13 cellular contexts compared by ENCODE assay signal in genomic region chr20:3813758-3814581, GRCh38. TPM values are rescaled to one million over a fixed set of nuclear protein-coding genes. Genes with fewer than 3 reads are reported as not detected.
DNase-seq lines count a peak whose midpoint lies in the region; ATAC-seq and TF ChIP-seq lines count a peak whose summit lies in the region.
"Had no signal": no experiment of that assay in that cellular context is flagged by ENCODE, and none has a peak within 500 bp of the region (broad histone marks: within the 10 kb centered on the region; RNA-seq: fewer than 3 reads in every experiment).

No MANE protein-coding gene starts in this region.

- POLR2A ChIA-PET in IMR-90 (lab: Charles Lee; ENCODE audit: unreplicated experiment), result no interaction called here

- no peaks in the 10 kb centered on the region for H4K20me1 ChIP-seq in IMR-90 (ENCODE audit: insufficient read depth, low read length)

- whole genome bisulfite sequencing in IMR-90 (ENCODE audit: extremely low coverage in 2 of 2, insufficient read length in 1 of 2), 2 experiments, result 88% methylated on average over 2 of the region's 14 CpGs; no CpG with 5 or more reads in 1 of the 2 experiments
- 82% methylated on average over 14 of the region's 14 CpGs for WGBS in suprapubic skin

- no peak overlapping the region for H2AK9ac ChIP-seq in IMR-90 (replicated peaks; ENCODE audit: low read depth, low read length, poor library complexity)

- no peak overlapping the region for H3K23ac ChIP-seq in IMR-90 (ENCODE audit: low read depth, low read length)

- TF ChIP-seq CTCF in IMR-90 (conservative IDR thresholded peaks at IDR 0.05; ENCODE audit: low read depth, low read length) (no peak), brain (conservative IDR thresholded peaks at IDR 0.05) (no peak), suprapubic skin (IDR thresholded peaks at IDR 0.05) (no peak)

- no peak overlapping the region for H3K56ac ChIP-seq in IMR-90 (ENCODE audit: extremely low read depth, insufficient read depth, low read length)

- H3K27ac Mint-ChIP-seq in CD4-positive, CD25-positive, alpha-beta regulatory T cell, result peak overlapping the region; percentile 92 to 99 (median 94)
- peak overlapping the region; percentile 76 to 99 (median 98) for H3K27ac Mint-ChIP-seq in brain

- peak overlapping the region; percentile 62 for H2BK120ac ChIP-seq in IMR-90 (ENCODE audit: low read depth, low read length)

- H3K18ac ChIP-seq in IMR-90 (ENCODE audit: low read depth, low read length), result no peak overlapping the region

- H4K8ac ChIP-seq in IMR-90 (ENCODE audit: low read depth in 2 of 2, low read length in 2 of 2), result peak overlapping the region in 1 of 2 experiments; percentile 81; a peak in 2 of 4 replicates

- no peaks in the 10 kb centered on the region for H3K27me3 ChIP-seq in CD4-positive, CD25-positive, alpha-beta regulatory T cell (ENCODE audit: control insufficient read depth, insufficient read depth, low read length)
- no peaks in the 10 kb centered on the region for H3K27me3 ChIP-seq in IMR-90 (ENCODE audit: control insufficient read depth, insufficient read depth, low read length)
- H3K27me3 ChIP-seq in suprapubic skin, result no peaks in the 10 kb centered on the region
- H3K27me3 ChIP-seq: cardiac muscle cell had no signal

- no peak for ATAC-seq in CD4-positive, CD25-positive, alpha-beta regulatory T cell (ENCODE audit: low read depth in 2 of 2)
- no peak for ATAC-seq in IMR-90 (ENCODE audit: low read depth)
- ATAC-seq in HG03280 (IDR thresholded peaks at IDR 0.05; ENCODE audit: unreplicated experiment), result no peak
- ATAC-seq: psoas muscle had no signal

- H3K4me2 ChIP-seq in IMR-90 (ENCODE audit: low read depth, low read length), result no peak overlapping the region

- no peak for DNase-seq in CD4-positive, CD25-positive, alpha-beta regulatory T cell
- DNase-seq in IMR-90 (no peak), HUDEP-2 (lab: John Stamatoyannopoulos, UW; ENCODE audit: unreplicated experiment in 76 of 76) (no peak), DMS79 (lab: John Stamatoyannopoulos, UW) (no peak), suprapubic skin (ENCODE audit: low spot score in 2 of 2) (no peak)
- DNase-seq: erythroblast, NCI-H1048, NCI-H510A had no signal

- peaks cover 15 to 84% (median 55%) of the 10 kb centered on the region in 4 donors for H3K4me1 Mint-ChIP-seq in CD4-positive, CD25-positive, alpha-beta regulatory T cell
- H3K4me1 Mint-ChIP-seq in brain, result peaks cover 48% of the 10 kb centered on the region

- H3K36me3 Mint-ChIP-seq in CD4-positive, CD25-positive, alpha-beta regulatory T cell, result no peaks in the 10 kb centered on the region
- H3K36me3 Mint-ChIP-seq in brain, result no peaks in the 10 kb centered on the region

- intact Hi-C loops in IMR-90 (cut with micrococcal nuclease), result loop anchor here (2.0 kb wide), 1 partner anchor 15 kb away; no protein-coding TSS in a partner anchor

- peak overlapping the region; percentile 14 for H2BK5ac ChIP-seq in IMR-90 (ENCODE audit: low read depth, low read length, poor library complexity, severe bottlenecking)

- no peak overlapping the region for H2AFZ ChIP-seq in IMR-90 (replicated peaks; ENCODE audit: low read length, poor library complexity)

- CTCF ChIA-PET in IMR-90 (lab: Yijun Ruan, JAX), result no interaction called here

- H3K9me1 ChIP-seq in IMR-90 (ENCODE audit: insufficient read depth, low read length), result peaks cover 19% of the 10 kb centered on the region

- H3K4me1 ChIP-seq in CD4-positive, CD25-positive, alpha-beta regulatory T cell (ENCODE audit: control insufficient read depth, insufficient read depth, low read length, poor library complexity, severe bottlenecking), result peaks cover 84% of the 10 kb centered on the region
- H3K4me1 ChIP-seq in IMR-90 (ENCODE audit: control insufficient read depth, insufficient read depth, low read length) (peaks cover 15% of the 10 kb centered on the region), suprapubic skin (peaks cover 51% of the 10 kb centered on the region)

- H3K79me1 ChIP-seq in IMR-90 (ENCODE audit: low read depth in 1 of 2, low read length in 2 of 2), result peaks cover 4 to 27% of the 10 kb centered on the region in 2 experiments; a peak in 3 of 4 replicates

- no peaks in the 10 kb centered on the region for H3K9me3 ChIP-seq in CD4-positive, CD25-positive, alpha-beta regulatory T cell (ENCODE audit: control insufficient read depth in 2 of 2, low read length in 2 of 2)
- no peaks in the 10 kb centered on the region for H3K9me3 ChIP-seq in IMR-90 (ENCODE audit: control insufficient read depth, insufficient read depth, low read length)
- H3K9me3 ChIP-seq in suprapubic skin, result no peaks in the 10 kb centered on the region
- H3K9me3 ChIP-seq: psoas muscle had no signal

- TF ChIP-seq POLR2A in IMR-90 (IDR thresholded peaks at IDR 0.05; ENCODE audit: low read depth, low read length) (no peak), suprapubic skin (IDR thresholded peaks at IDR 0.05) (no peak)

- in situ Hi-C loops in IMR-90 (cut with MboI; ENCODE audit: low sequenced_read_pairs), result no loop called here

- no peaks in the 10 kb centered on the region for H3K36me3 ChIP-seq in CD4-positive, CD25-positive, alpha-beta regulatory T cell (ENCODE audit: control insufficient read depth, insufficient read depth, low read length)
- no peaks in the 10 kb centered on the region for H3K36me3 ChIP-seq in IMR-90 (ENCODE audit: control insufficient read depth, insufficient read depth, low read length)
- no peaks in the 10 kb centered on the region for H3K36me3 ChIP-seq in suprapubic skin
- H3K36me3 ChIP-seq: cardiac muscle cell had no signal

- peak overlapping the region; percentile 98; the same call in 1 of the 2 replicates for H2AK5ac ChIP-seq in IMR-90 (ENCODE audit: low read depth, low read length)

- peak overlapping the region; percentile 71 to 94 (median 90) for H3K4me3 Mint-ChIP-seq in CD4-positive, CD25-positive, alpha-beta regulatory T cell
- H3K4me3 Mint-ChIP-seq in brain, result no peak overlapping the region

- H4K91ac ChIP-seq in IMR-90 (ENCODE audit: insufficient read depth, low read depth, low read length), result no peak overlapping the region

- H3K27ac ChIP-seq in CD4-positive, CD25-positive, alpha-beta regulatory T cell (ENCODE audit: insufficient read depth, low read length, poor library complexity, severe bottlenecking), result peak overlapping the region; percentile 95
- no peak overlapping the region for H3K27ac ChIP-seq in IMR-90 (ENCODE audit: insufficient read depth, low read length)
- peak overlapping the region in 13 of 21 experiments; percentile 34 to 98 (median 89) for H3K27ac ChIP-seq in skin epidermis
- H3K27ac ChIP-seq in suprapubic skin, result no peak overlapping the region
- H3K27ac ChIP-seq: cardiac muscle cell had no signal

- H3K14ac ChIP-seq in IMR-90 (replicated peaks; ENCODE audit: low read depth, low read length), result no peak overlapping the region

- H3K9ac ChIP-seq in IMR-90 (ENCODE audit: low read depth, low read length), result no peak overlapping the region

- BruUV-seq in IMR-90 (replicated peaks; lab: Mats Ljungman, UMichigan), result no TSS peak

- peak overlapping the region; percentile 91 for H3K4ac ChIP-seq in IMR-90 (ENCODE audit: low read depth, low read length)

- H3K4me3 ChIP-seq in CD4-positive, CD25-positive, alpha-beta regulatory T cell (ENCODE audit: low read depth, low read length), result no peak overlapping the region
- no peak overlapping the region for H3K4me3 ChIP-seq in IMR-90 (ENCODE audit: insufficient read depth, low read depth, low read length)
- H3K4me3 ChIP-seq in skin epidermis, result no peak overlapping the region
- H3K4me3 ChIP-seq in suprapubic skin, result no peak overlapping the region
- H3K4me3 ChIP-seq: cardiac muscle cell, psoas muscle had no signal

- no peak overlapping the region for H4K5ac ChIP-seq in IMR-90 (ENCODE audit: low read depth, low read length)

- TF ChIP-seq EP300 in suprapubic skin (IDR thresholded peaks at IDR 0.05), result no peak

- peak overlapping the region; percentile 52 for H2BK20ac ChIP-seq in IMR-90 (ENCODE audit: low read depth, low read length)

- H3K27me3 Mint-ChIP-seq in CD4-positive, CD25-positive, alpha-beta regulatory T cell, result no peaks in the 10 kb centered on the region
- peaks cover 3% of the 10 kb centered on the region for H3K27me3 Mint-ChIP-seq in brain

- H3K9me3 Mint-ChIP-seq in CD4-positive, CD25-positive, alpha-beta regulatory T cell, result peaks cover 0 to 2% (median 0%) of the 10 kb centered on the region in 7 donors
- peaks cover 0 to 3% (median 0%) of the 10 kb centered on the region in 5 experiments for H3K9me3 Mint-ChIP-seq in brain

- TF ChIP-seq RAD21 in IMR-90 (IDR thresholded peaks at IDR 0.05; ENCODE audit: low read length), result no peak

- peak overlapping the region; percentile 88; the same call in 1 of the 3 replicates for H2BK15ac ChIP-seq in IMR-90 (ENCODE audit: low read depth, low read length)

- dilution Hi-C loops in IMR-90 (cut with HindIII; ENCODE audit: low sequenced_read_pairs, unreplicated experiment), result no loop called here

RNA-seq across cellular contexts. Expression of gene AP5S1, which starts 6.4 kb away (rescaled TPM):
- total RNA-seq in CD4-positive, CD25-positive, alpha-beta regulatory T cell, result 10.5 TPM
- polyA plus RNA-seq in CD4-positive, CD25-positive, alpha-beta regulatory T cell, result 10 to 100 TPM; 18.7 to 22.2 (median 20.4) TPM
- total RNA-seq in IMR-90 (2012; rRNA removed), result 11.4 and 11.7 TPM in 2 replicates
- polyA plus RNA-seq in IMR-90 (2012; rRNA removed), result 10.1 and 12.5 TPM in 2 replicates
- 10.6 and 20.2 TPM in 2 replicates for polyA plus RNA-seq in IMR-90 (2012; cell fraction: cytosol; rRNA removed)
- 6.5 and 12.1 TPM in 2 replicates for polyA plus RNA-seq in IMR-90 (2012; cell fraction: nucleus; rRNA removed; ENCODE audit: low replicate concordance)
- 15.1 TPM for polyA plus RNA-seq in brain (ENCODE audit: insufficient read depth, low read depth, low replicate concordance)
- total RNA-seq in suprapubic skin, result 10 to 100 TPM in 3 of 4 donors, 1 to 10 TPM in 1; 7.7 to 18.3 (median 14.3) TPM

RNA-seq across cellular contexts. Expression of gene CDC25B, which starts 17.9 kb away (rescaled TPM):
- total RNA-seq in CD4-positive, CD25-positive, alpha-beta regulatory T cell, result 310 TPM
- 10 to 100 TPM; 39.7 to 48.4 (median 47.0) TPM for polyA plus RNA-seq in CD4-positive, CD25-positive, alpha-beta regulatory T cell
- total RNA-seq in IMR-90 (2012; rRNA removed), result 14.5 and 14.7 TPM in 2 replicates
- polyA plus RNA-seq in IMR-90 (2012; rRNA removed), result 50.5 and 59.8 TPM in 2 replicates
- 35.2 and 48.2 TPM in 2 replicates for polyA plus RNA-seq in IMR-90 (2012; cell fraction: cytosol; rRNA removed)
- 165 TPM in 2 replicates for polyA plus RNA-seq in IMR-90 (2012; cell fraction: nucleus; rRNA removed; ENCODE audit: low replicate concordance)
- polyA plus RNA-seq in brain (ENCODE audit: insufficient read depth, low read depth, low replicate concordance), result 139 TPM
- total RNA-seq in suprapubic skin, result 10 to 100 TPM; 12.7 to 34.4 (median 23.3) TPM

RNA-seq across cellular contexts. Expression of gene CENPB, which starts 27.4 kb away (rescaled TPM):
- 38.5 TPM for total RNA-seq in CD4-positive, CD25-positive, alpha-beta regulatory T cell
- polyA plus RNA-seq in CD4-positive, CD25-positive, alpha-beta regulatory T cell, result 1 to 10 TPM; 1.2 to 1.9 (median 1.5) TPM
- total RNA-seq in IMR-90 (2012; rRNA removed), result 59.1 and 72.2 TPM in 2 replicates
- 45.7 and 49.3 TPM in 2 replicates for polyA plus RNA-seq in IMR-90 (2012; rRNA removed)
- 37.2 and 44.3 TPM in 2 replicates for polyA plus RNA-seq in IMR-90 (2012; cell fraction: cytosol; rRNA removed)
- polyA plus RNA-seq in IMR-90 (2012; cell fraction: nucleus; rRNA removed; ENCODE audit: low replicate concordance), result 18.7 and 35.4 TPM in 2 replicates
- 122 TPM for polyA plus RNA-seq in brain (ENCODE audit: insufficient read depth, low read depth, low replicate concordance)
- total RNA-seq in suprapubic skin, result 10 to 100 TPM; 57.0 to 81.4 (median 66.4) TPM

RNA-seq across cellular contexts. Expression of gene MAVS, which starts 32.7 kb away (rescaled TPM):
- total RNA-seq in CD4-positive, CD25-positive, alpha-beta regulatory T cell, result 26.1 TPM
- polyA plus RNA-seq in CD4-positive, CD25-positive, alpha-beta regulatory T cell, result 1 to 10 TPM; 3.5 to 4.7 (median 3.8) TPM
- 10.3 and 10.4 TPM in 2 replicates for total RNA-seq in IMR-90 (2012; rRNA removed)
- polyA plus RNA-seq in IMR-90 (2012; rRNA removed), result 15.5 and 15.6 TPM in 2 replicates
- 6.2 and 8.4 TPM in 2 replicates for polyA plus RNA-seq in IMR-90 (2012; cell fraction: cytosol; rRNA removed)
- 28.7 and 31.3 TPM in 2 replicates for polyA plus RNA-seq in IMR-90 (2012; cell fraction: nucleus; rRNA removed; ENCODE audit: low replicate concordance)
- 20.6 TPM for polyA plus RNA-seq in brain (ENCODE audit: insufficient read depth, low read depth, low replicate concordance)
- 10 to 100 TPM; 29.1 to 50.0 (median 39.1) TPM for total RNA-seq in suprapubic skin

RNA-seq across cellular contexts. Expression of gene SPEF1, which starts 32.7 kb away (rescaled TPM):
- not detected for total RNA-seq in CD4-positive, CD25-positive, alpha-beta regulatory T cell
- not detected for polyA plus RNA-seq in CD4-positive, CD25-positive, alpha-beta regulatory T cell
- total RNA-seq in IMR-90 (2012; rRNA removed) (under 0.01 TPM in 1 of 2 replicates, not detected in the other), suprapubic skin (not detected)
- polyA plus RNA-seq in IMR-90 (2012; rRNA removed) (0.15 and 0.26 TPM in 2 replicates), brain (ENCODE audit: insufficient read depth, low read depth, low replicate concordance) (1.0 TPM)
- polyA plus RNA-seq in IMR-90 (2012; cell fraction: cytosol; rRNA removed), result 0.30 and 0.54 TPM in 2 replicates
- 0.58 and 0.99 TPM in 2 replicates for polyA plus RNA-seq in IMR-90 (2012; cell fraction: nucleus; rRNA removed; ENCODE audit: low replicate concordance)

Comparison
In these comparisons a context has a peak if more than half of its experiments do, and no peak if none do; other contexts are left out.
1. H3K27ac ChIP-seq: peak in CD4-positive, CD25-positive, alpha-beta regulatory T cell (single experiment) and skin epidermis (13 of 21); none in IMR-90 (single experiment) and suprapubic skin (single experiment).
2. H3K4me3 Mint-ChIP-seq: peak in CD4-positive, CD25-positive, alpha-beta regulatory T cell (4 of 4); none in brain (0 of 5).